ENCODE assay signal across 17 cellular contexts in the genomic region with DNA sequence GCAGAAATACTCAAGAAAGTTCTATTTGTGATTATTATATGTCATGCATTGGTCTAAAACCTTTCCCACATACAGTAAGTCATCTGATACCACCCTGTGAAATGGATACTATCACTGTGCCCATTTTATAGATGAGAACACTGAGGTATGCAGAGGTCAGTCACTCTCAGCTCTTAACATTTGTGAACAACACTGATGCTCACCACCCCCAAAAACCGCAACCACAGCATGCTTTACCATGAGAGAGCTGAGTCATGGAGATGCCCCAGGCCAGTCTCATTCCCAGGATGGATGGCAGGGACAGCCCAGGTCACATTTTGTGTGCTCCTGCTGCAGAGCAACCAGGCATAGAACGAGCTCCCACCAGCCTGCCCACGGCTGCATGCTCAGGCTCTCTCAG. TPM values are rescaled to one million over a fixed set of nuclear protein-coding genes. Genes with fewer than 3 reads are reported as not detected.
"Had no signal": no experiment of that assay in that cellular context is flagged by ENCODE, and none has a peak within 500 bp of the region (broad histone marks: within the 10 kb centered on the region; RNA-seq: fewer than 3 reads in every experiment).

No MANE protein-coding gene starts in this region.

- FAIRE-seq: astrocyte, colon had no signal

- H3K9me3 ChIP-seq: gastroesophageal sphincter, vagina had no signal

- DNase-seq: activated CD4-positive, alpha-beta T cell treated with anti-CD3 and anti-CD28 coated beads, Interleukin-2, amount 10 ng/mL, durations not matched to agents 7 days and 5 days; activated CD4-positive, CD25-positive, alpha-beta regulatory T cell; activated CD8-positive, alpha-beta memory T cell treated with anti-CD3 and anti-CD28 coated beads for 24 hours; activated naive CD4-positive, alpha-beta T cell treated with anti-CD3 and anti-CD28 coated beads for 36 hours; naive thymus-derived CD4-positive, alpha-beta T cell; stomach had no signal

- H3K9ac ChIP-seq: parathyroid adenoma had no signal

- H3K36me3 ChIP-seq: gastroesophageal sphincter, stomach, vagina had no signal

- ATAC-seq: activated T-helper 17 cell treated with anti-CD3 and anti-CD28 coated beads, Interleukin-2, amount 50 U/mL, for 72 hours; gastroesophageal sphincter; naive thymus-derived CD4-positive, alpha-beta T cell had no signal

- H3K4me3 ChIP-seq: gastroesophageal sphincter, hepatocyte, lung, skin epidermis, stomach, vagina had no signal

- H2AFZ ChIP-seq: hepatocyte, parathyroid adenoma had no signal

- H3K79me2 ChIP-seq: hepatocyte, parathyroid adenoma had no signal

- H3K27me3 ChIP-seq: gastroesophageal sphincter, hepatocyte, vagina had no signal

- H3K4me2 ChIP-seq: hepatocyte had no signal

- H3K4me1 ChIP-seq: gastroesophageal sphincter, parathyroid adenoma, stomach, vagina had no signal

- H3K27ac ChIP-seq: gastroesophageal sphincter, hepatocyte, parathyroid adenoma, skin epidermis, stomach, vagina had no signal

RNA-seq across cellular contexts. Expression of a gene that starts 53.5 kb away (rescaled TPM):
- total RNA-seq: activated CD4-positive, alpha-beta T cell treated with anti-CD3 and anti-CD28 coated beads, Interleukin-2, amount 10 ng/mL, durations not matched to agents 7 days and 5 days; activated naive CD4-positive, alpha-beta T cell treated with anti-CD3 and anti-CD28 coated beads for 36 hours; activated T-helper 17 cell treated with anti-CD3 and anti-CD28 coated beads, Interleukin-2, amount 50 U/mL, for 72 hours; fibroblast of lung; mononuclear cell; naive thymus-derived CD4-positive, alpha-beta T cell; stomach; vagina had no signal
- polyA plus RNA-seq: fibroblast of lung; naive thymus-derived CD4-positive, alpha-beta T cell had no signal
